22 cellular contexts compared by ENCODE assay signal in the genomic region with DNA sequence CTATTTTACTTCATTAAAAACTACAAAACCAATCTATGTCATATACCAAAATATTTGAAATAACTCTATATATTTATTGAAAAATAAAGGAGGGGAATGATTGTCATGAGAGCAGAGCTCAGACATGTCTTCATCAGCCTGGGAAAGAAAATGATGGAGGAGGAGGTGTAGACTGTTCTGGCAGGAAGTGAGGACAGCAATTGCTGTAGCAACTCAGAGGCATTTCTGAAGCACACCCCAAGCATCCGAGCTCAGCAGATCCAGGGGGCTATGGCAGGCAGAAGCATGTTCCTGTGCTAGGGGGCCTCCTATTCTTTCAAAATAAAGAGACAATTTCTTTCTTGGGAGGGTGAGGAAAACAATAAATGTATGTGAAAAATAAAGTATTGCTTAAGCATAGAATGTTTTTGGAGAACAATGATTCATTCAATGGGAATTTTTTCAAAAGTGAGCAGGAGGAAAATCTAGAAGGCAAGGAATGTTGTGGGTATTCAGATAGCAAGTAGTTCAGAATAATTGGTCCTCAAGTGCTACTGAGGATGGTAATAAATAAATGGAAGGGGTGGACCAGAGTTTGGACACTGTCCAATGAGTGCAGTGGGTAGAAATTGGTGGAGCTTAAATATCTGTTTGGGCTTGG.
DNase-seq lines count a peak whose midpoint lies in the region; ATAC-seq and TF ChIP-seq lines count a peak whose summit lies in the region.
"Had no signal": no experiment of that assay in that cellular context is flagged by ENCODE, and none has a peak within 500 bp of the region (broad histone marks: within the 10 kb centered on the region; RNA-seq: fewer than 3 reads in every experiment).

No MANE protein-coding gene starts in this region.

- H4K20me1 ChIP-seq in GM23248 (ENCODE audit: insufficient read depth): no peaks in the 10 kb centered on the region

- peak overlapping the region; percentile 41 for H3K4me2 ChIP-seq in GM23248 (ENCODE audit: unreplicated experiment)

- no peaks in the 10 kb centered on the region for H3K79me2 ChIP-seq in GM23248 (ENCODE audit: insufficient read depth)

- peaks cover 11% of the 10 kb centered on the region for H3K4me1 ChIP-seq in GM23248 (ENCODE audit: insufficient read depth)
- H3K4me1 ChIP-seq in CD8-positive, alpha-beta memory T cell (ENCODE audit: insufficient read depth, low read length): no peaks in the 10 kb centered on the region
- H3K4me1 ChIP-seq: breast epithelium, upper lobe of right lung had no signal

- peak overlapping the region; percentile 64 for H3K27ac ChIP-seq in GM23248
- no peak overlapping the region for H3K27ac ChIP-seq in CD8-positive, alpha-beta memory T cell (ENCODE audit: low read depth, low read length)
- H3K27ac ChIP-seq: breast epithelium, SK-N-MC, upper lobe of right lung had no signal

- H3K27ac Mint-ChIP-seq in CD8-positive, alpha-beta memory T cell: no peak overlapping the region
- H3K27ac Mint-ChIP-seq: activated CD4-positive, alpha-beta T cell treated with anti-CD3 and anti-CD28 coated beads for 36 hours; naive B cell; progenitor cell of endocrine pancreas; stimulated activated naive CD8-positive, alpha-beta T cell treated with anti-CD3 and anti-CD28 coated beads, Interleukin-15, amount 100 ng/mL, for 72 hours had no signal

- no peak for ATAC-seq in GM21381 (IDR thresholded peaks at IDR 0.05; ENCODE audit: unreplicated experiment)
- ATAC-seq: activated CD4-positive, alpha-beta T cell treated with anti-CD3 and anti-CD28 coated beads for 36 hours; left ventricle myocardium superior; stimulated activated naive CD8-positive, alpha-beta T cell treated with anti-CD3 and anti-CD28 coated beads, Interleukin-15, amount 100 ng/mL, for 72 hours; upper lobe of right lung had no signal

- H3K4me3 ChIP-seq in GM23248: no peak overlapping the region
- no peak overlapping the region for H3K4me3 ChIP-seq in astrocyte of the spinal cord (ENCODE audit: low read depth, low read length)
- no peak overlapping the region for H3K4me3 ChIP-seq in CD8-positive, alpha-beta memory T cell (ENCODE audit: low read length)
- H3K4me3 ChIP-seq: breast epithelium, SK-N-MC, upper lobe of right lung had no signal

- peaks cover 17% of the 10 kb centered on the region; the same call in 1 of the 2 replicates for H3F3A ChIP-seq in GM23248 (ENCODE audit: insufficient read depth)

- peak; percentile 1 for TF ChIP-seq CTCF in astrocyte of the spinal cord (IDR thresholded peaks at IDR 0.05; ENCODE audit: low read depth, low read length)

- peak overlapping the region; percentile 54 for H2AFZ ChIP-seq in GM23248

- no peaks in the 10 kb centered on the region for H3K9me3 ChIP-seq in GM23248 (ENCODE audit: low read depth)
- H3K9me3 ChIP-seq in CD8-positive, alpha-beta memory T cell (ENCODE audit: low read length): no peaks in the 10 kb centered on the region
- H3K9me3 ChIP-seq: upper lobe of right lung had no signal

- in situ Hi-C loops in GM23248 (cut with MboI): no loop called here
- in situ Hi-C loops in astrocyte of the spinal cord (cut with HindIII; ENCODE audit: low sequenced_read_pairs): no loop called here

- no peaks in the 10 kb centered on the region for H3K36me3 Mint-ChIP-seq in CD8-positive, alpha-beta memory T cell
- H3K36me3 Mint-ChIP-seq: naive B cell had no signal

- H3K27me3 ChIP-seq in GM23248 (replicated peaks; ENCODE audit: insufficient read depth): no peaks in the 10 kb centered on the region
- no peaks in the 10 kb centered on the region for H3K27me3 ChIP-seq in CD8-positive, alpha-beta memory T cell (ENCODE audit: insufficient read depth, low read length, poor library complexity, severe bottlenecking)
- H3K27me3 ChIP-seq: breast epithelium, upper lobe of right lung had no signal

- H3K4me1 Mint-ChIP-seq in CD8-positive, alpha-beta memory T cell: no peaks in the 10 kb centered on the region
- H3K4me1 Mint-ChIP-seq: activated CD4-positive, alpha-beta T cell treated with anti-CD3 and anti-CD28 coated beads for 36 hours; naive B cell; stimulated activated naive CD8-positive, alpha-beta T cell treated with anti-CD3 and anti-CD28 coated beads, Interleukin-15, amount 100 ng/mL, for 72 hours had no signal

- CTCF ChIA-PET in CD8-positive, alpha-beta memory T cell (lab: Charles Lee): interaction anchor here (0.6 kb wide), 1 partner anchor 16 kb away, joined by 3 read pairs; no protein-coding TSS in a partner anchor

- no peaks in the 10 kb centered on the region for H3K36me3 ChIP-seq in GM23248 (ENCODE audit: low read depth)
- no peaks in the 10 kb centered on the region for H3K36me3 ChIP-seq in CD8-positive, alpha-beta memory T cell (ENCODE audit: insufficient read depth, low read length)
- H3K36me3 ChIP-seq: breast epithelium, upper lobe of right lung had no signal

- POLR2A ChIA-PET in CD8-positive, alpha-beta memory T cell (lab: Charles Lee): no interaction called here

- H3K9me3 Mint-ChIP-seq in CD8-positive, alpha-beta memory T cell: peaks cover 4 to 35% (median 17%) of the 10 kb centered on the region in 5 donors

- H3K27me3 Mint-ChIP-seq in CD8-positive, alpha-beta memory T cell: no peaks in the 10 kb centered on the region
- H3K27me3 Mint-ChIP-seq: activated CD4-positive, alpha-beta T cell treated with anti-CD3 and anti-CD28 coated beads for 36 hours; naive B cell; stimulated activated naive CD8-positive, alpha-beta T cell treated with anti-CD3 and anti-CD28 coated beads, Interleukin-15, amount 100 ng/mL, for 72 hours had no signal

- H3K4me3 Mint-ChIP-seq in CD8-positive, alpha-beta memory T cell: no peak overlapping the region
- H3K4me3 Mint-ChIP-seq: activated CD4-positive, alpha-beta T cell treated with anti-CD3 and anti-CD28 coated beads for 36 hours; naive B cell; stimulated activated naive CD8-positive, alpha-beta T cell treated with anti-CD3 and anti-CD28 coated beads, Interleukin-15, amount 100 ng/mL, for 72 hours had no signal

- H3K9me2 ChIP-seq in GM23248 (ENCODE audit: insufficient read depth): no peaks in the 10 kb centered on the region; the same call in 1 of the 2 replicates

- DNase-seq in A172 (ENCODE audit: low spot score): peak; percentile 40
- peak; percentile 68 for DNase-seq in GM23248
- DNase-seq in astrocyte of the spinal cord (ENCODE audit: low read depth, low spot score): peak; percentile 73
- DNase-seq in foreskin melanocyte: peak; percentile 38
- no peak for DNase-seq in CD8-positive, alpha-beta memory T cell
- no peak for DNase-seq in NCI-H128 (lab: John Stamatoyannopoulos, UW; ENCODE audit: unreplicated experiment)
- no peak for DNase-seq in stimulated activated CD4-positive, alpha-beta T cell treated with anti-CD3 and anti-CD28 coated beads, Interleukin-1b, Interleukin-23, amount 100 ng/mL, for 48 hours
- DNase-seq: ACHN; activated CD4-positive, alpha-beta T cell treated with anti-CD3 and anti-CD28 coated beads for 36 hours; activated CD8-positive, alpha-beta memory T cell treated with anti-CD3 and anti-CD28 coated beads, Interleukin-2, amount 50 U/mL, for 4 hours; activated naive CD4-positive, alpha-beta T cell; Calu3; left ventricle myocardium superior; naive B cell; NCI-H1694 treated with DMSO at 0.1 percent for 48 hours; NCI-H510A treated with DMSO at 0.1 percent for 48 hours; stimulated activated naive CD8-positive, alpha-beta T cell treated with anti-CD3 and anti-CD28 coated beads, Interleukin-15, amount 100 ng/mL, for 72 hours; upper lobe of right lung had no signal

- 24 to 56% methylated on average over 1 of the region's 1 CpG for WGBS in GM23248 (ENCODE audit: low coverage in 1 of 2, low lambda C conversion rate in 2 of 2, missing lambda C conversion rate in 2 of 2), 2 experiments

- H3K9ac ChIP-seq in GM23248: no peak overlapping the region

Comparison
In these comparisons a context has a peak if more than half of its experiments do, and no peak if none do; other contexts are left out.
1. DNase-seq: peak in A172 (single experiment), GM23248 (single experiment), astrocyte of the spinal cord (single experiment) and foreskin melanocyte (single experiment); none in CD8-positive, alpha-beta memory T cell (0 of 5), NCI-H128 (single experiment) and stimulated activated CD4-positive, alpha-beta T cell treated with anti-CD3 and anti-CD28 coated beads, Interleukin-1b, Interleukin-23, amount 100 ng/mL, for 48 hours (single experiment).